ENCODE assay signal across 18 cellular contexts in the genomic region with DNA sequence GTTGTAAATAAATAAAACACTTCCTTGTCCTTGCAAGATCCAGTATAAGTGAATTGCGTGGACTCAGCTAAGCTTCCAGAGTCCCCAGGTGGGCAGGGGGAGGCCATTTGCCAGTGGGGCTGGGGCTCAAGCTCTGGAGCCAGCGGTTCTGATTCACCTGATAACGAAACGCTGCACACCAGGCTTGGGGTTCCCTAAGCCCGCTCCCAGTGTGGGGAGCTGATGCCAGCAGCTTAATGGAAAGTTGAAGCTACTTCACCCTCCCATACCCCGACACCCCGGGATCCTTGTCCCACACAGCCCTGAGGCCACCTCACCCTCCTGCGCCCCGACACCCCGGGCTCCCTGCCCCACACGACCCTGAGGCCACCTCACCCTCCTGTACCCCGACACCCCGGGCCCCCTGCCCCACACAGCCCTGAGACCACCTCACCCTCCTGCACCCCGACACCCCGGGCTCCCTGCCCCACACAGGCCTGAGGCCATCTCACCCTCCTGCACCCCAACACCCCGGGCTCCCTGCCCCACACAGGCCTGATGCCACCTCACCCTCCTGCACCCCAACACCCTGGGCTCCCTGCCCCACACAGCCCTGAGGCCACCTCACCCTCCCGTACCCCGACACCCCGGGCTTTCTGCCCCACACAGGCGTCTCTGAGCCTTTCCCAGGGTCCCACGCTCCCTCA. TPM values are rescaled to one million over a fixed set of nuclear protein-coding genes. Genes with fewer than 3 reads are reported as not detected.
DNase-seq lines count a peak whose midpoint lies in the region; ATAC-seq, FAIRE-seq and TF ChIP-seq lines count a peak whose summit lies in the region.
"Had no signal": no experiment of that assay in that cellular context is flagged by ENCODE, and none has a peak within 500 bp of the region (broad histone marks: within the 10 kb centered on the region; RNA-seq: fewer than 3 reads in every experiment).

No MANE protein-coding gene starts in this region.

- peaks cover 11% of the 10 kb centered on the region for H3K27me3 Mint-ChIP-seq in activated CD4-positive, alpha-beta memory T cell treated with anti-CD3 and anti-CD28 coated beads for 36 hours
- H3K27me3 Mint-ChIP-seq: activated CD4-positive, alpha-beta T cell treated with anti-CD3 and anti-CD28 coated beads, Interleukin-2, amount 10 ng/mL, durations not matched to agents 7 days and 5 days had no signal

- H3K9me3 ChIP-seq in HEK293 (ENCODE audit: control insufficient read depth, insufficient read depth, low read depth, low read length) = no peaks in the 10 kb centered on the region
- peaks cover 2% of the 10 kb centered on the region; the same call in 1 of the 2 replicates for H3K9me3 ChIP-seq in K562 (replicated peaks; ENCODE audit: control insufficient read depth, insufficient read depth, low read depth, low read length)
- H3K9me3 ChIP-seq in mesenchymal stem cell (ENCODE audit: control insufficient read depth, low read length) = no peaks in the 10 kb centered on the region
- H3K9me3 ChIP-seq in uterus = no peaks in the 10 kb centered on the region
- H3K9me3 ChIP-seq: ovary had no signal

- H2AK5ac ChIP-seq in mesenchymal stem cell (ENCODE audit: low read length, severe bottlenecking) = no peak overlapping the region

- DNase-seq in K562 (ENCODE audit: extremely low read depth in 1 of 4, low spot score in 3 of 4) (no peak), mesenchymal stem cell (no peak), uterus (no peak)
- no peak for DNase-seq in activated CD4-positive, alpha-beta T cell treated with anti-CD3 and anti-CD28 coated beads, Interleukin-2, amount 50 U/mL, for 48 hours
- DNase-seq in activated CD4-positive, alpha-beta memory T cell treated with anti-CD3 and anti-CD28 coated beads for 36 hours = no peak
- DNase-seq: activated CD4-positive, alpha-beta T cell treated with anti-CD3 and anti-CD28 coated beads, Interleukin-2, amount 10 ng/mL, durations not matched to agents 7 days and 5 days; activated naive CD4-positive, alpha-beta T cell treated with Interleukin-2 at 50 U/mL for 16 hours; cortex of kidney; foreskin keratinocyte; NCI-H187 treated with DMSO at 0.1 percent for 48 hours; NK-92 treated with Interleukin-12 subunit alpha and Interleukin-12 subunit beta, amount 100 ng/mL, for 24 hours; stimulated activated CD4-positive, alpha-beta T cell treated with anti-CD3 and anti-CD28 coated beads, Interleukin-4, amount 100 ng/mL, for 4 hours had no signal

- H3K9ac ChIP-seq in K562 (ENCODE audit: insufficient read depth in 1 of 2, low read depth in 2 of 2, low read length in 2 of 2) = peak overlapping the region in 1 of 2 experiments; percentile 56; a peak in 1 of 4 replicates
- peak overlapping the region; percentile 80 for H3K9ac ChIP-seq in mesenchymal stem cell (ENCODE audit: low read length)

- H3K14ac ChIP-seq in mesenchymal stem cell (ENCODE audit: low read length in 2 of 2) = no peak overlapping the region

- ATAC-seq in K562 (no peak), GM21529 (IDR thresholded peaks at IDR 0.05; ENCODE audit: unreplicated experiment) (no peak)

- H3K27me3 ChIP-seq in K562 (ENCODE audit: control insufficient read depth in 2 of 2, insufficient read depth in 2 of 2, low read length in 2 of 2) (peaks cover 52 to 73% of the 10 kb centered on the region in 2 experiments), mesenchymal stem cell (ENCODE audit: control insufficient read depth in 1 of 2, insufficient read depth in 1 of 2, low read length in 2 of 2) (peaks cover 8 to 54% of the 10 kb centered on the region in 2 experiments), uterus (no peaks in the 10 kb centered on the region)
- H3K27me3 ChIP-seq: ovary had no signal

- no peak overlapping the region for H3K27ac Mint-ChIP-seq in activated CD4-positive, alpha-beta memory T cell treated with anti-CD3 and anti-CD28 coated beads for 36 hours
- H3K27ac Mint-ChIP-seq: activated CD4-positive, alpha-beta T cell treated with anti-CD3 and anti-CD28 coated beads, Interleukin-2, amount 10 ng/mL, durations not matched to agents 7 days and 5 days; T-helper 1 cell treated with Interleukin-12 subunit alpha and Interleukin-12 subunit beta and Interleukin-4 antibody, amounts not matched to agents 30 μg/mL and 1 μg/mL, for 36 hours had no signal

- no peak overlapping the region for H4K8ac ChIP-seq in mesenchymal stem cell (ENCODE audit: low read length)

- in situ Hi-C loops in K562 (cut with MboI) = no loop called here

- H3K4me2 ChIP-seq in K562 (ENCODE audit: insufficient read depth, low read length) (no peak overlapping the region), mesenchymal stem cell (ENCODE audit: low read length, poor library complexity, severe bottlenecking) (no peak overlapping the region)

- H2BK15ac ChIP-seq in mesenchymal stem cell (ENCODE audit: low read depth, poor library complexity, severe bottlenecking) = no peak overlapping the region

- H2AFZ ChIP-seq in K562 (ENCODE audit: low read depth, low read length) (no peak overlapping the region), mesenchymal stem cell (ENCODE audit: low read depth, low read length) (no peak overlapping the region)

- H3K4ac ChIP-seq in mesenchymal stem cell (ENCODE audit: low read depth in 1 of 2, low read length in 2 of 2) = no peak overlapping the region

- no peak overlapping the region for H2BK120ac ChIP-seq in mesenchymal stem cell (ENCODE audit: low read depth, low read length)

- H3K36me3 Mint-ChIP-seq in activated CD4-positive, alpha-beta memory T cell treated with anti-CD3 and anti-CD28 coated beads for 36 hours = no peaks in the 10 kb centered on the region

- no peak overlapping the region for H2BK12ac ChIP-seq in mesenchymal stem cell (ENCODE audit: low read length in 2 of 2)

- no peak overlapping the region for H2BK5ac ChIP-seq in mesenchymal stem cell (ENCODE audit: low read depth, low read length, poor library complexity, severe bottlenecking)

- no peaks in the 10 kb centered on the region for H3K4me1 Mint-ChIP-seq in activated CD4-positive, alpha-beta memory T cell treated with anti-CD3 and anti-CD28 coated beads for 36 hours (ENCODE audit: low read depth)

- H3K4me3 ChIP-seq in HEK293 (ENCODE audit: low read depth, low read length) = no peak overlapping the region
- H3K4me3 ChIP-seq in K562 = no peak overlapping the region
- peak overlapping the region in 1 of 2 experiments; percentile 60 for H3K4me3 ChIP-seq in mesenchymal stem cell (ENCODE audit: insufficient read depth in 1 of 2, low read depth in 1 of 2, low read length in 2 of 2)
- H3K4me3 ChIP-seq in uterus = peak overlapping the region in 1 of 2 donors; percentile 3
- H3K4me3 ChIP-seq: ovary had no signal

- no peak overlapping the region for H4K91ac ChIP-seq in mesenchymal stem cell (ENCODE audit: low read length)

- TF ChIP-seq RAD21 in K562 (CRISPR knock-in tag; conservative IDR thresholded peaks at IDR 0.05 in 1 of 2, IDR thresholded peaks at IDR 0.05 in 1 of 2) = no peak

- no peak overlapping the region for H3K4me3 Mint-ChIP-seq in activated CD4-positive, alpha-beta memory T cell treated with anti-CD3 and anti-CD28 coated beads for 36 hours
- H3K4me3 Mint-ChIP-seq: activated CD4-positive, alpha-beta T cell treated with anti-CD3 and anti-CD28 coated beads, Interleukin-2, amount 10 ng/mL, durations not matched to agents 7 days and 5 days; T-helper 1 cell treated with Interleukin-12 subunit alpha and Interleukin-12 subunit beta and Interleukin-4 antibody, amounts not matched to agents 30 μg/mL and 1 μg/mL, for 36 hours had no signal

- no TSS peak for BruUV-seq in K562 (replicated peaks; lab: Mats Ljungman, UMichigan)

- H3K4me1 ChIP-seq in HEK293 (ENCODE audit: control insufficient read depth, insufficient read depth, low read length) (peaks cover 6% of the 10 kb centered on the region), K562 (replicated peaks in 1 of 2; ENCODE audit: control insufficient read depth in 2 of 2, insufficient read depth in 2 of 2, low read length in 2 of 2) (peaks cover 0 to 22% of the 10 kb centered on the region in 2 experiments; a peak in 4 of 5 replicates), mesenchymal stem cell (ENCODE audit: control insufficient read depth, insufficient read depth, low read depth, low read length) (peaks cover 12% of the 10 kb centered on the region), uterus (no peaks in the 10 kb centered on the region)
- H3K4me1 ChIP-seq: foreskin keratinocyte had no signal

- no peak for TF ChIP-seq POLR2A in K562 (conservative IDR thresholded peaks at IDR 0.05)
- no peak for TF ChIP-seq POLR2A in uterus (IDR thresholded peaks at IDR 0.05)

- FAIRE-seq in K562 (lab: Jason Lieb, UNC) = no peak

- no peak overlapping the region; the same call in 1 of the 2 replicates for H3K27ac ChIP-seq in HEK293 (ENCODE audit: extremely low read depth, low read depth, low read length)
- H3K27ac ChIP-seq in K562 (ENCODE audit: extremely low read depth, low read depth, low read length) = no peak overlapping the region
- H3K27ac ChIP-seq in mesenchymal stem cell (ENCODE audit: low read length, poor library complexity, severe bottlenecking) = no peak overlapping the region
- H3K27ac ChIP-seq in temporal lobe (ENCODE audit: low read depth, low read length) = peak overlapping the region; percentile 57
- no peak overlapping the region for H3K27ac ChIP-seq in uterus
- H3K27ac ChIP-seq: foreskin keratinocyte, ovary had no signal

- TF ChIP-seq CTCF in HEK293 (tag by site-specific recombination; IDR thresholded peaks at IDR 0.05) (no peak), K562 (IDR thresholded peaks at IDR 0.05 in 2 of 3, conservative IDR thresholded peaks at IDR 0.05 in 1 of 3; ENCODE audit: insufficient read depth in 2 of 3, low read depth in 1 of 3, low read length in 3 of 3) (no peak), uterus (IDR thresholded peaks at IDR 0.05) (no peak)

- POLR2A ChIA-PET in HEK293 (lab: Yijun Ruan, JAX) (no interaction called here), K562 (lab: Yijun Ruan, JAX) (interaction anchor here (0.8 to 2.4 kb wide), 3 partner anchors 12 to 251 kb away, joined by 3 to 14 read pairs (median 3); no protein-coding TSS in a partner anchor)
- POLR2A ChIA-PET in activated CD4-positive, alpha-beta memory T cell treated with anti-CD3 and anti-CD28 coated beads for 36 hours (lab: Charles Lee) = no interaction called here

- intact Hi-C loops in K562 (cut with micrococcal nuclease) (no loop called here), uterus (cut with DNase I; ENCODE audit: low total_unique reads) (no loop called here)
- intact Hi-C loops in activated CD4-positive, alpha-beta memory T cell treated with anti-CD3 and anti-CD28 coated beads for 36 hours (cut with micrococcal nuclease) = no loop called here

- H3K9me1 ChIP-seq in K562 (ENCODE audit: control insufficient read depth, insufficient read depth, low read length) = no peaks in the 10 kb centered on the region

- no peak overlapping the region for H3K23ac ChIP-seq in mesenchymal stem cell (ENCODE audit: low read length in 2 of 2)

- H3K9me3 Mint-ChIP-seq in activated CD4-positive, alpha-beta memory T cell treated with anti-CD3 and anti-CD28 coated beads for 36 hours = no peaks in the 10 kb centered on the region
- H3K9me3 Mint-ChIP-seq: activated CD4-positive, alpha-beta T cell treated with anti-CD3 and anti-CD28 coated beads, Interleukin-2, amount 10 ng/mL, durations not matched to agents 7 days and 5 days; T-helper 1 cell treated with Interleukin-12 subunit alpha and Interleukin-12 subunit beta and Interleukin-4 antibody, amounts not matched to agents 30 μg/mL and 1 μg/mL, for 36 hours had no signal

- no peaks in the 10 kb centered on the region for H3K79me1 ChIP-seq in mesenchymal stem cell (replicated peaks; ENCODE audit: low read length, poor library complexity, severe bottlenecking)

- CTCF ChIA-PET in HEK293 (lab: Yijun Ruan, JAX) = no interaction called here
- CTCF ChIA-PET in K562 (lab: Yijun Ruan, JAX; ENCODE audit: low intra/inter-chr PET ratio) = no interaction called here
- CTCF ChIA-PET in activated CD4-positive, alpha-beta memory T cell treated with anti-CD3 and anti-CD28 coated beads for 36 hours (lab: Charles Lee) = no interaction called here

- WGBS in K562 (ENCODE audit: insufficient coverage, low coverage, missing lambda C conversion rate) = 6% methylated on average over 14 of the region's 21 CpGs
- WGBS in mesenchymal stem cell = 89% methylated on average over 21 of the region's 21 CpGs

- no peak for TF ChIP-seq EP300 in K562 (IDR thresholded peaks at IDR 0.05; ENCODE audit: low read length)

- no peaks in the 10 kb centered on the region for H3K36me3 ChIP-seq in HEK293 (ENCODE audit: control insufficient read depth in 2 of 2, insufficient read depth in 1 of 2, low read length in 2 of 2)
- no peaks in the 10 kb centered on the region for H3K36me3 ChIP-seq in K562 (ENCODE audit: control insufficient read depth, insufficient read depth, low read length)
- H3K36me3 ChIP-seq in mesenchymal stem cell (ENCODE audit: control insufficient read depth in 1 of 2, insufficient read depth in 2 of 2, low read depth in 1 of 2, low read length in 2 of 2) = no peaks in the 10 kb centered on the region
- H3K36me3 ChIP-seq in uterus = no peaks in the 10 kb centered on the region
- H3K36me3 ChIP-seq: ovary had no signal

- peak overlapping the region in 1 of 2 experiments; percentile 15 for H3K18ac ChIP-seq in mesenchymal stem cell (ENCODE audit: low read depth in 1 of 2, low read length in 2 of 2)

- H3K79me2 ChIP-seq in K562 (ENCODE audit: control insufficient read depth, insufficient read depth, low read length) = no peaks in the 10 kb centered on the region

- H4K20me1 ChIP-seq in K562 (replicated peaks; ENCODE audit: control insufficient read depth, insufficient read depth, low read length) = 0 out of 2 replicates have a peak, but pooled peaks cover 9% of the 10 kb centered on the region

RNA-seq across cellular contexts. Expression of gene FKBP6, which starts 30.8 kb away (rescaled TPM):
- total RNA-seq in K562 (2011; cell fraction: chromatin; rRNA removed; ENCODE audit: low replicate concordance) = not detected in 2 replicates
- total RNA-seq in K562 (2011; cell fraction: nucleolus; rRNA removed) = not detected in 2 replicates
- not detected in 2 replicates for total RNA-seq in K562 (2011; cell fraction: nucleoplasm; rRNA removed)
- total RNA-seq in K562 (2014; rRNA removed) = not detected in 2 replicates
- not detected in 2 replicates for total RNA-seq in K562 (2014; rRNA removed; fragmentation: Illumina TruSeq; extraction: Trizol)
- not detected in 2 replicates for total RNA-seq in K562 (2015; rRNA removed; fragmentation: Illumina TruSeq; extraction: Trizol)
- total RNA-seq in K562 (2021) = not detected in 2 replicates
- not detected in 2 replicates for polyA plus RNA-seq in K562 (2011; rRNA removed)
- not detected in 2 replicates for polyA plus RNA-seq in K562 (2011; cell fraction: cytosol; rRNA removed)
- polyA plus RNA-seq in K562 (2011; cell fraction: nucleus; rRNA removed) = not detected in 2 replicates
- polyA plus RNA-seq in K562 (2012) = not detected in 2 replicates
- not detected in 2 replicates for polyA plus RNA-seq in K562 (2014; fragmentation: Illumina TruSeq; extraction: Trizol)
- not detected for polyA plus RNA-seq in K562 (2014; fragmentation: Nextera tagmentation; extraction: Ambion mirVana)
- polyA plus RNA-seq in K562 (2014; rRNA removed) = not detected in 2 replicates
- polyA minus RNA-seq in K562 (2011; rRNA and poly(A)+ RNA removed) = not detected in 2 replicates
- polyA minus RNA-seq in K562 (2011; cell fraction: cytosol; rRNA and poly(A)+ RNA removed) = not detected in 2 replicates
- polyA minus RNA-seq in K562 (2011; cell fraction: nucleus; rRNA and poly(A)+ RNA removed) = not detected in 2 replicates
- polyA plus RNA-seq in mesenchymal stem cell (2013, experiment 1 of 2) = not detected
- not detected for polyA plus RNA-seq in mesenchymal stem cell (2013, experiment 2 of 2)
- total RNA-seq in temporal lobe = 0.25 TPM
- not detected for total RNA-seq in activated CD4-positive, alpha-beta memory T cell treated with anti-CD3 and anti-CD28 coated beads for 36 hours
- total RNA-seq in uterus = under 1 TPM in 1 of 4 donors, not detected in 3; 0.14 TPM
- total RNA-seq: activated CD4-positive, alpha-beta T cell treated with anti-CD3 and anti-CD28 coated beads, Interleukin-2, amount 10 ng/mL, durations not matched to agents 7 days and 5 days; foreskin keratinocyte; subcutaneous adipose tissue had no signal
- polyA plus RNA-seq: foreskin keratinocyte had no signal

RNA-seq across cellular contexts. Expression of gene TRIM50, which starts 30.9 kb away (rescaled TPM):
- total RNA-seq in K562 (2011; cell fraction: chromatin; rRNA removed; ENCODE audit: low replicate concordance) = not detected in 2 replicates
- not detected in 2 replicates for total RNA-seq in K562 (2011; cell fraction: nucleolus; rRNA removed)
- total RNA-seq in K562 (2011; cell fraction: nucleoplasm; rRNA removed) = not detected in 2 replicates
- not detected in 2 replicates for total RNA-seq in K562 (2014; rRNA removed)
- not detected in 2 replicates for total RNA-seq in K562 (2014; rRNA removed; fragmentation: Illumina TruSeq; extraction: Trizol)
- not detected in 2 replicates for total RNA-seq in K562 (2015; rRNA removed; fragmentation: Illumina TruSeq; extraction: Trizol)
- 0.11 TPM in 1 of 2 replicates, not detected in the other for total RNA-seq in K562 (2021)
- polyA plus RNA-seq in K562 (2011; rRNA removed) = not detected in 2 replicates
- polyA plus RNA-seq in K562 (2011; cell fraction: cytosol; rRNA removed) = not detected in 2 replicates
- not detected in 2 replicates for polyA plus RNA-seq in K562 (2011; cell fraction: nucleus; rRNA removed)
- polyA plus RNA-seq in K562 (2012) = 0.04 TPM in 1 of 2 replicates, not detected in the other
- polyA plus RNA-seq in K562 (2014; fragmentation: Illumina TruSeq; extraction: Trizol) = not detected in 2 replicates
- polyA plus RNA-seq in K562 (2014; fragmentation: Nextera tagmentation; extraction: Ambion mirVana) = not detected
- polyA plus RNA-seq in K562 (2014; rRNA removed) = not detected in 2 replicates
- not detected in 2 replicates for polyA minus RNA-seq in K562 (2011; rRNA and poly(A)+ RNA removed)
- polyA minus RNA-seq in K562 (2011; cell fraction: cytosol; rRNA and poly(A)+ RNA removed) = not detected in 2 replicates
- not detected in 2 replicates for polyA minus RNA-seq in K562 (2011; cell fraction: nucleus; rRNA and poly(A)+ RNA removed)
- polyA plus RNA-seq in mesenchymal stem cell (2013, experiment 1 of 2) = not detected
- polyA plus RNA-seq in mesenchymal stem cell (2013, experiment 2 of 2) = not detected
- not detected for total RNA-seq in temporal lobe
- total RNA-seq in activated CD4-positive, alpha-beta memory T cell treated with anti-CD3 and anti-CD28 coated beads for 36 hours = not detected
- total RNA-seq in uterus = under 1 TPM in 1 of 4 donors, not detected in 3; 0.21 TPM
- total RNA-seq: activated CD4-positive, alpha-beta T cell treated with anti-CD3 and anti-CD28 coated beads, Interleukin-2, amount 10 ng/mL, durations not matched to agents 7 days and 5 days; foreskin keratinocyte had no signal
- polyA plus RNA-seq: foreskin keratinocyte had no signal

RNA-seq across cellular contexts. Expression of gene NSUN5, which starts 50.1 kb away (rescaled TPM):
- total RNA-seq in K562 (2011; cell fraction: chromatin; rRNA removed; ENCODE audit: low replicate concordance) = 82.1 and 174 TPM in 2 replicates
- total RNA-seq in K562 (2011; cell fraction: nucleolus; rRNA removed) = 125 and 145 TPM in 2 replicates
- total RNA-seq in K562 (2011; cell fraction: nucleoplasm; rRNA removed) = 95.5 and 104 TPM in 2 replicates
- 96.9 and 111 TPM in 2 replicates for total RNA-seq in K562 (2014; rRNA removed)
- total RNA-seq in K562 (2014; rRNA removed; fragmentation: Illumina TruSeq; extraction: Trizol) = 16.5 and 20.8 TPM in 2 replicates
- total RNA-seq in K562 (2015; rRNA removed; fragmentation: Illumina TruSeq; extraction: Trizol) = 48.1 and 48.7 TPM in 2 replicates
- 108 and 115 TPM in 2 replicates for total RNA-seq in K562 (2021)
- polyA plus RNA-seq in K562 (2011; rRNA removed) = 36.5 and 46.5 TPM in 2 replicates
- polyA plus RNA-seq in K562 (2011; cell fraction: cytosol; rRNA removed) = 42.9 and 123 TPM in 2 replicates
- polyA plus RNA-seq in K562 (2011; cell fraction: nucleus; rRNA removed) = 130 and 194 TPM in 2 replicates
- polyA plus RNA-seq in K562 (2012) = 67.9 and 95.0 TPM in 2 replicates
- polyA plus RNA-seq in K562 (2014; fragmentation: Illumina TruSeq; extraction: Trizol) = 43.0 and 65.5 TPM in 2 replicates
- polyA plus RNA-seq in K562 (2014; fragmentation: Nextera tagmentation; extraction: Ambion mirVana) = 10 to 100 TPM in 1 of 2 experiments, 1 to 10 TPM in 1; 4.7 to 14.9 TPM
- 81.3 and 83.9 TPM in 2 replicates for polyA plus RNA-seq in K562 (2014; rRNA removed)
- polyA minus RNA-seq in K562 (2011; rRNA and poly(A)+ RNA removed) = 16.3 and 26.7 TPM in 2 replicates
- polyA minus RNA-seq in K562 (2011; cell fraction: cytosol; rRNA and poly(A)+ RNA removed) = 28.5 and 41.4 TPM in 2 replicates
- polyA minus RNA-seq in K562 (2011; cell fraction: nucleus; rRNA and poly(A)+ RNA removed) = 34.4 and 42.5 TPM in 2 replicates
- 11.3 TPM for polyA plus RNA-seq in mesenchymal stem cell (2013, experiment 1 of 2)
- polyA plus RNA-seq in mesenchymal stem cell (2013, experiment 2 of 2) = 10.9 TPM
- 11.6 TPM for total RNA-seq in temporal lobe
- total RNA-seq in activated CD4-positive, alpha-beta memory T cell treated with anti-CD3 and anti-CD28 coated beads for 36 hours = 10 to 100 TPM; 51.2 to 55.5 TPM
- 10 to 100 TPM in 2 of 4 donors, 1 to 10 TPM in 2; 5.9 to 27.1 (median 13.7) TPM for total RNA-seq in uterus
